Comparison of ENCODE assay signal across 11 cellular contexts in the genomic region with DNA sequence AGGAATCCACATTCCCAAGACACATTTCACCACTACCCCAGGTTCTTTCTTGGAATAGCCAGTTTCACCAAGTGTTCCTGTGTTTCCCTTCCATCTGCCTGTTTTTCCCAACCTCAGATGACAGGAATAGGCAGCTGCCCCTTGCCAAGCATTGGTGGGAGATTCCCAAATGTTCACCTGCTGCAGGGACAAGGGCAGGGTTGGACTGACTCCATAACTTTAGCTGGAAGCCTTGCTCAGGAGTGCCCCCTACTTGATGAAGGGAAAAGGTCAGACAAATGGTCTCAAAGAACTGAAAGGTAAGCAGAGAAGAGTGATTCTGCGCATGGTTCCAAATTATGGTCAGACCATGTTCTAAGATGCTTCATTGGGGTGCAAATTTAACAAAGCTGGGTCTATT. TPM values are rescaled to one million over a fixed set of nuclear protein-coding genes. Genes with fewer than 3 reads are reported as not detected.
A peak's percentile ranks its signal among the peaks of the same experiment; 100 is the strongest.
DNase-seq lines count a peak whose midpoint lies in the region; ATAC-seq and TF ChIP-seq lines count a peak whose summit lies in the region.
"Had no signal": no experiment of that assay in that cellular context is flagged by ENCODE, and none has a peak within 500 bp of the region (broad histone marks: within the 10 kb centered on the region; RNA-seq: fewer than 3 reads in every experiment).

No MANE protein-coding gene starts in this region.

- in situ Hi-C loops in Panc1 (cut with HindIII; ENCODE audit: low pct_unique_long_range_greater_than_20kb, low sequenced_read_pairs) = no loop called here

- H3K4me3 ChIP-seq in Panc1 (ENCODE audit: low read depth in 2 of 2, low read length in 2 of 2) = no peak overlapping the region
- no peak overlapping the region for H3K4me3 ChIP-seq in fibroblast of the aortic adventitia (ENCODE audit: low read depth, low read length)
- H3K4me3 ChIP-seq in testis = no peak overlapping the region
- H3K4me3 ChIP-seq: BLaER1 had no signal

- ATAC-seq in Panc1 (no peak), HG02884 (IDR thresholded peaks at IDR 0.05; ENCODE audit: unreplicated experiment) (no peak)
- no peak for ATAC-seq in stimulated activated naive CD8-positive, alpha-beta T cell treated with anti-CD3 and anti-CD28 coated beads, Interleukin-15, Interleukin-2, amounts not matched to agents 100 U/mL and 50 U/mL, for 24 hours

- H3K4me1 ChIP-seq in Panc1 (ENCODE audit: control insufficient read depth, insufficient read depth, low read length) (no peaks in the 10 kb centered on the region; the same call in 1 of the 2 replicates), testis (no peaks in the 10 kb centered on the region)

- H3K9me3 ChIP-seq in Panc1 (ENCODE audit: control insufficient read depth, insufficient read depth, low read depth, low read length) = no peaks in the 10 kb centered on the region
- H3K9me3 ChIP-seq in testis = no peaks in the 10 kb centered on the region
- H3K9me3 ChIP-seq: BLaER1 had no signal

- intact Hi-C loops in Panc1 (cut with micrococcal nuclease; ENCODE audit: unreplicated experiment) = no loop called here
- intact Hi-C loops in testis (cut with DNase I; ENCODE audit: low total_unique reads) = no loop called here

- CTCF ChIA-PET in Panc1 (lab: Charles Lee) = no interaction called here

- WGBS in testis, 2 donors = 91 to 100% methylated on average over 1 of the region's 1 CpG

- BruUV-seq in Panc1 (replicated peaks; lab: Mats Ljungman, UMichigan) = no TSS peak

- TF ChIP-seq CTCF in Panc1 (IDR thresholded peaks at IDR 0.05) (peak; percentile 42), fibroblast of the aortic adventitia (IDR thresholded peaks at IDR 0.05; ENCODE audit: insufficient read depth, low read length) (peak; percentile 51), testis (IDR thresholded peaks at IDR 0.05) (peak in 2 of 3 experiments; percentile 32 to 39)

- H3K27ac ChIP-seq in Panc1 (ENCODE audit: low read length) (no peak overlapping the region), testis (no peak overlapping the region)
- H3K27ac ChIP-seq: BLaER1 had no signal

- H3K27me3 ChIP-seq in Panc1 (ENCODE audit: control insufficient read depth, insufficient read depth, low read length) (no peaks in the 10 kb centered on the region), testis (no peaks in the 10 kb centered on the region)
- H3K27me3 ChIP-seq: BLaER1 had no signal

- H3K36me3 ChIP-seq in Panc1 (ENCODE audit: control insufficient read depth, insufficient read depth, low read length) (no peaks in the 10 kb centered on the region), testis (ENCODE audit: low read depth, missing control alignments) (no peaks in the 10 kb centered on the region)
- H3K36me3 ChIP-seq: BLaER1 had no signal

- peak; percentile 13 for DNase-seq in NCI-H82 (lab: John Stamatoyannopoulos, UW)
- no peak for DNase-seq in NCI-H82 treated with DMSO at 0.1 percent for 48 hours (lab: John Stamatoyannopoulos, UW; ENCODE audit: unreplicated experiment)
- DNase-seq in Panc1 (ENCODE audit: low read depth, low spot score) = no peak
- DNase-seq in fibroblast of the aortic adventitia (ENCODE audit: low read depth) = no peak
- peak; percentile 33 for DNase-seq in testis
- DNase-seq in activated effector memory CD4-positive, alpha-beta T cell treated with anti-CD3 and anti-CD28 coated beads, Interleukin-2, amount 50 U/mL, for 16 hours = no peak
- DNase-seq in stimulated activated naive CD8-positive, alpha-beta T cell treated with anti-CD3 and anti-CD28 coated beads, Interleukin-15, Interleukin-2, amounts not matched to agents 100 U/mL and 50 U/mL, for 24 hours = no peak
- DNase-seq: activated CD4-positive, alpha-beta T cell treated with anti-CD3 and anti-CD28 coated beads, Interleukin-2, amount 50 U/mL, for 1 hour had no signal

- no peak for TF ChIP-seq POLR2A in testis (IDR thresholded peaks at IDR 0.05)

- POLR2A ChIA-PET in Panc1 (lab: Charles Lee) = no interaction called here

RNA-seq across cellular contexts. Expression of a gene that starts 45.1 kb away (rescaled TPM):
- total RNA-seq in Panc1 (2021; ENCODE audit: unreplicated experiment) = not detected
- polyA plus RNA-seq in Panc1 (2012; ENCODE audit: insufficient read length) = not detected
- total RNA-seq in fibroblast of the aortic adventitia (ENCODE audit: low replicate concordance) = not detected in 2 replicates
- 10 to 100 TPM; 37.0 to 67.6 TPM for total RNA-seq in testis
- polyA plus RNA-seq in testis (ENCODE audit: insufficient read depth, low read depth, low replicate concordance) = 91.3 TPM
- total RNA-seq: posterior vena cava had no signal

Comparison
In these comparisons a context has a peak if more than half of its experiments do, and no peak if none do; other contexts are left out.
1. DNase-seq: peak in NCI-H82 (single experiment) and testis (single experiment); none in NCI-H82 treated with DMSO at 0.1 percent for 48 hours (single experiment), Panc1 (single experiment), fibroblast of the aortic adventitia (single experiment), activated effector memory CD4-positive, alpha-beta T cell treated with anti-CD3 and anti-CD28 coated beads, Interleukin-2, amount 50 U/mL, for 16 hours (single experiment) and stimulated activated naive CD8-positive, alpha-beta T cell treated with anti-CD3 and anti-CD28 coated beads, Interleukin-15, Interleukin-2, amounts not matched to agents 100 U/mL and 50 U/mL, for 24 hours (single experiment).
2. RNA of a gene that starts 45.1 kb away (total RNA-seq): 37.0 to 67.6 TPM in testis; not detected in Panc1 (single experiment) and not detected in fibroblast of the aortic adventitia; every median in the first group is over 10 times any median in the second.
3. Peak in every context shown above with its lines, with median percentiles within 50 percentile points of each other: CTCF ChIP-seq.